Comparison of ENCODE assay signal across 8 cellular contexts in genomic region chr16:66427036-66427446, GRCh38. TPM values are rescaled to one million over a fixed set of nuclear protein-coding genes. Genes with fewer than 3 reads are reported as not detected.
DNase-seq lines count a peak whose midpoint lies in the region; ATAC-seq and TF ChIP-seq lines count a peak whose summit lies in the region.

Gene BEAN1 (plus strand): TSS chr16:66427295. CDS start chr16:66437677, 10,382 bp downstream.

- H3K9me3 Mint-ChIP-seq in stimulated activated memory B cell treated with anti-CD40 and anti-IgM and Interleukin-4, amounts not matched to agents 10 μg/mL and 1 μg/mL and 100 μg/mL, for 72 hours = no peaks in the 10 kb centered on the region

- H3K27me3 Mint-ChIP-seq in stimulated activated memory B cell treated with anti-CD40 and anti-IgM and Interleukin-4, amounts not matched to agents 10 μg/mL and 1 μg/mL and 100 μg/mL, for 72 hours = peaks cover 69% of the 10 kb centered on the region

- TF ChIP-seq CTCF in AG10803 (conservative IDR thresholded peaks at IDR 0.05; ENCODE audit: low read length) (no peak), dorsolateral prefrontal cortex (IDR thresholded peaks at IDR 0.05 in 54 of 56, conservative IDR thresholded peaks at IDR 0.05 in 2 of 56; ENCODE audit: low read depth in 1 of 56, partially characterized antibody in 56 of 56) (no peak)

- no peak within 1 kb of the TSS for H3K27ac Mint-ChIP-seq in stimulated activated memory B cell treated with anti-CD40 and anti-IgM and Interleukin-4, amounts not matched to agents 10 μg/mL and 1 μg/mL and 100 μg/mL, for 72 hours

- peak within 1 kb of the TSS; percentile 39 for H3K4me3 ChIP-seq in AG10803 (ENCODE audit: low read length)
- H3K4me3 ChIP-seq in dorsolateral prefrontal cortex = peak within 1 kb of the TSS; percentile 26 to 71 (median 54)

- peak within 1 kb of the TSS in 5 of 59 donors; percentile 14 to 59 (median 46) for H3K27ac ChIP-seq in dorsolateral prefrontal cortex

- peaks cover 4% of the 10 kb centered on the region for H3K4me1 Mint-ChIP-seq in stimulated activated memory B cell treated with anti-CD40 and anti-IgM and Interleukin-4, amounts not matched to agents 10 μg/mL and 1 μg/mL and 100 μg/mL, for 72 hours

- no peak within 1 kb of the TSS for H3K4me3 Mint-ChIP-seq in stimulated activated memory B cell treated with anti-CD40 and anti-IgM and Interleukin-4, amounts not matched to agents 10 μg/mL and 1 μg/mL and 100 μg/mL, for 72 hours

- intact Hi-C loops in dorsolateral prefrontal cortex (cut with DNase I) = no loop called here

- H3K27me3 ChIP-seq in dorsolateral prefrontal cortex = peaks cover 0 to 40% (median 15%) of the 10 kb centered on the region in 45 donors

- peak; percentile 13 for DNase-seq in AG10803 (ENCODE audit: low read depth)
- peak; percentile 34 for DNase-seq in HuH-7.5 (ENCODE audit: low spot score)
- no peak for DNase-seq in dorsolateral prefrontal cortex
- peak; percentile 75 for DNase-seq in mesenteric fat pad (ENCODE audit: low spot score)
- no peak for DNase-seq in cortex of kidney (lab: John Stamatoyannopoulos, UW)
- DNase-seq in NCI-H1436 (lab: John Stamatoyannopoulos, UW) = no peak

- ATAC-seq in stimulated activated memory B cell treated with anti-CD40 and anti-IgM and Interleukin-4, amounts not matched to agents 10 μg/mL and 1 μg/mL and 100 μg/mL, for 72 hours = no peak
- ATAC-seq in GM18873 (IDR thresholded peaks at IDR 0.05; ENCODE audit: low FRiP score, unreplicated experiment) = no peak

- H3K36me3 Mint-ChIP-seq in stimulated activated memory B cell treated with anti-CD40 and anti-IgM and Interleukin-4, amounts not matched to agents 10 μg/mL and 1 μg/mL and 100 μg/mL, for 72 hours = no peaks in the 10 kb centered on the region

RNA-seq across cellular contexts. Expression of gene BEAN1, which starts in this region (rescaled TPM):
- total RNA-seq in dorsolateral prefrontal cortex = 10 to 100 TPM in 37 of 120 experiments, 1 to 10 TPM in 83; 2.0 to 14.4 (median 8.4) TPM
- total RNA-seq in mesenteric fat pad = 0.51 TPM

Comparison
In these comparisons a context has a peak if more than half of its experiments do, and no peak if none do; other contexts are left out.
1. Peak in DNase-seq in mesenteric fat pad; RNA of the gene not detected or under 1 TPM.
2. DNase-seq: peak in AG10803 (single experiment) and HuH-7.5 (single experiment); none in dorsolateral prefrontal cortex (0 of 10), cortex of kidney (single experiment) and NCI-H1436 (single experiment).